In the genomic region with DNA sequence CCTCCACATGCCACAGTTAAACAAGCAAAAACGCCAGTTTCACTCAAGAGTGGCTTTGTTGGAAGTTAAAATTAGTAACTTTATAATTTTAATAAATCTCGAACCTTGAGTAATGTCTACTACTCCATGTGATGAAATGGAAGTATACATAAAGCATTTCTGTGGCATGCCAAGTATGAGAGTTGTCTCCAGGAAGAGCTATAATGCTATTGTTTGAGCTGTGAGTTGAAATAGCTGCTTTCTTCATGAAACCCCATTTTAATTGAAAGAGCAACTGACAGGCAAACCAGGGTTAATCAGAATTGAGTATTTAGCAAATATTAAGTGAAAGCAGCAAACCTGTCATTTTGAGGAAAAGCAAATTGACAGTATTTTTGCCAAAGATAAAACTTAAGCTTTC, we compare ENCODE assay signal across 22 cellular contexts.
"Had no signal": no experiment of that assay in that cellular context is flagged by ENCODE, and none has a peak within 500 bp of the region (broad histone marks: within the 10 kb centered on the region; RNA-seq: fewer than 3 reads in every experiment).

No MANE protein-coding gene starts in this region.

- H3K9me3 ChIP-seq: body of pancreas, esophagus muscularis mucosa, left ventricle myocardium inferior, thoracic aorta had no signal

- H3K27me3 ChIP-seq: body of pancreas, esophagus muscularis mucosa, hepatocyte, neutrophil had no signal

- H3K36me3 Mint-ChIP-seq: natural killer cell had no signal

- H3K27ac ChIP-seq: body of pancreas, esophagus muscularis mucosa, hepatocyte, left ventricle myocardium inferior, neutrophil had no signal

- H3K27ac Mint-ChIP-seq: activated CD4-positive, alpha-beta memory T cell treated with anti-CD3 and anti-CD28 coated beads for 36 hours; activated naive CD4-positive, alpha-beta T cell treated with anti-CD3 and anti-CD28 coated beads for 36 hours; activated naive CD8-positive, alpha-beta T cell treated with anti-CD3 and anti-CD28 coated beads, Interleukin-2, amount 10 ng/mL, durations not matched to agents 7 days and 5 days; activated T-cell treated with anti-CD3 and anti-CD28 coated beads, Interleukin-2, amount 50 U/mL, for 72 hours; natural killer cell had no signal

- H3K79me2 ChIP-seq: hepatocyte had no signal

- H3K4me3 ChIP-seq: body of pancreas, esophagus muscularis mucosa, hepatocyte, left ventricle myocardium inferior, smooth muscle cell, thoracic aorta had no signal

- H3K4me3 Mint-ChIP-seq: activated CD4-positive, alpha-beta memory T cell treated with anti-CD3 and anti-CD28 coated beads for 36 hours; activated naive CD4-positive, alpha-beta T cell treated with anti-CD3 and anti-CD28 coated beads for 36 hours; activated naive CD8-positive, alpha-beta T cell treated with anti-CD3 and anti-CD28 coated beads, Interleukin-2, amount 10 ng/mL, durations not matched to agents 7 days and 5 days; activated T-cell treated with anti-CD3 and anti-CD28 coated beads, Interleukin-2, amount 50 U/mL, for 72 hours; mesothelial cell of epicardium; natural killer cell; stimulated activated naive B cell treated with anti-CD40 and anti-IgM and Interleukin-4, amounts not matched to agents 10 μg/mL and 1 μg/mL and 100 μg/mL, for 72 hours had no signal

- H3K27me3 Mint-ChIP-seq: activated CD4-positive, alpha-beta memory T cell treated with anti-CD3 and anti-CD28 coated beads for 36 hours; activated naive CD8-positive, alpha-beta T cell treated with anti-CD3 and anti-CD28 coated beads, Interleukin-2, amount 10 ng/mL, durations not matched to agents 7 days and 5 days; stimulated activated naive B cell treated with anti-CD40 and anti-IgM and Interleukin-4, amounts not matched to agents 10 μg/mL and 1 μg/mL and 100 μg/mL, for 72 hours had no signal

- DNase-seq: activated CD4-positive, alpha-beta memory T cell treated with anti-CD3 and anti-CD28 coated beads for 36 hours; activated CD4-positive, alpha-beta T cell treated with anti-CD3 and anti-CD28 coated beads for 48 hours; activated effector memory CD4-positive, alpha-beta T cell treated with Interleukin-2 at 50 U/mL for 16 hours; activated naive CD4-positive, alpha-beta T cell treated with anti-CD3 and anti-CD28 coated beads for 36 hours; activated naive CD8-positive, alpha-beta T cell treated with anti-CD3 and anti-CD28 coated beads, Interleukin-2, amount 10 ng/mL, durations not matched to agents 7 days and 5 days; activated T-cell treated with anti-CD3 and anti-CD28 coated beads, Interleukin-2, amount 50 U/mL, for 72 hours; amygdala; body of pancreas; effector memory CD4-positive, alpha-beta T cell; glutamatergic neuron; left ventricle myocardium inferior; natural killer cell; posterior cingulate gyrus; stimulated activated CD4-positive, alpha-beta T cell treated with anti-CD3 and anti-CD28 coated beads, Interleukin-15, amount 100 ng/mL, for 24 hours; stimulated activated naive B cell treated with anti-CD40 and anti-IgM and Interleukin-4, amounts not matched to agents 10 μg/mL and 1 μg/mL and 100 μg/mL, for 72 hours; T-helper 2 cell had no signal

- H3K4me2 ChIP-seq: hepatocyte, smooth muscle cell had no signal

- H3K9me3 Mint-ChIP-seq: activated CD4-positive, alpha-beta memory T cell treated with anti-CD3 and anti-CD28 coated beads for 36 hours; activated naive CD4-positive, alpha-beta T cell treated with anti-CD3 and anti-CD28 coated beads for 36 hours; activated naive CD8-positive, alpha-beta T cell treated with anti-CD3 and anti-CD28 coated beads, Interleukin-2, amount 10 ng/mL, durations not matched to agents 7 days and 5 days; activated T-cell treated with anti-CD3 and anti-CD28 coated beads, Interleukin-2, amount 50 U/mL, for 72 hours; mesothelial cell of epicardium; natural killer cell; stimulated activated naive B cell treated with anti-CD40 and anti-IgM and Interleukin-4, amounts not matched to agents 10 μg/mL and 1 μg/mL and 100 μg/mL, for 72 hours had no signal

- H2AFZ ChIP-seq: hepatocyte had no signal
